Comparison of ENCODE assay signal across 8 cellular contexts in the genomic region with DNA sequence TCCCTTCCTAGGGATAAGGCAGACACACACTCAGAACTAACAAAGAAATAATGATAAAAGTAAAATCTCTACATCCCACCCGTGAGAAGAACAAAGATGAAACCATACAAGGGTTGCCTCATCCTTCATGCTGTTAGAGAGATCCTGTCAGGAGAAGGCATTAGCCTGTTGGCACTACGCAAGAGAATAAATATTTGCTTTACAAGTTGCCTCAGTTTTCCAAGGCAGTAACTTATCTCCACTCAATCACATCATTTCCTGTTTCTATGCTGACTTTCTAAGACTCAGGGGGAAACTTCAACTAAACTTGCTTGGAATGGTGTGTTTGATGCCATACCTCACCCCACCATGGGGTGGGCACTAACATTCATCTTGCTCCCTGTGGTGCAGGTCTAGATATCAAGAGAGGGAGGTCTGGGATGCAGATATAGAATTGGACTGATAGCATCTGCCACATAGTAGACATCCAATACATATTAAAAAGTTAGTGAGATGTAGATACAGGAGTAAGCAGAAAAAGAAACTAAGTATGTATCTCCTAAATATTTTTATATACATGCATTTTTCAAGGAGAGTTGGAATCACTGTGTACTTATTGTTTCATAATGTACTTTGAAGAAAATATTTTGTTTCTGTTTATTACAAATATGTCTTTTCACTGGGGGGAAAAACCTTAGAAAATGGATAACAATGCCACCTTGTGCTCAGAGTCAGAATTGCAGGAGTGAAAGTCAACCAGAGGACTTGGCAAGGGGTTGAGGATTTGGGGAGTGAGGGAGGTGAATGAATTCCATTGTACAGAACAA. TPM values are rescaled to one million over a fixed set of nuclear protein-coding genes. Genes with fewer than 3 reads are reported as not detected.
DNase-seq lines count a peak whose midpoint lies in the region; ATAC-seq and TF ChIP-seq lines count a peak whose summit lies in the region.

No MANE protein-coding gene starts in this region.

- H3K4me1 ChIP-seq in breast epithelium (no peaks in the 10 kb centered on the region), lung (ENCODE audit: control insufficient read depth in 2 of 2, insufficient read depth in 2 of 2, low read length in 2 of 2) (no peaks in the 10 kb centered on the region)

- H3K27ac ChIP-seq in breast epithelium (no peak overlapping the region), lung (ENCODE audit: low read depth in 1 of 2, low read length in 1 of 2) (no peak overlapping the region)

- H3K27me3 ChIP-seq in breast epithelium (peaks cover 0 to 22% of the 10 kb centered on the region in 2 donors), lung (ENCODE audit: control insufficient read depth, insufficient read depth) (no peaks in the 10 kb centered on the region)

- ATAC-seq in lung (ENCODE audit: insufficient read depth, low FRiP score) (no peak), HG03095 (IDR thresholded peaks at IDR 0.05; ENCODE audit: unreplicated experiment) (no peak)

- H3K4me3 ChIP-seq in breast epithelium (no peak overlapping the region), lung (no peak overlapping the region)

- DNase-seq in NCI-H446 (lab: John Stamatoyannopoulos, UW), result peak; percentile 0 to 39
- DNase-seq in NCI-H446 treated with DMSO at 0.1 percent for 48 hours (lab: John Stamatoyannopoulos, UW), result no peak
- DNase-seq in GM20000 (ENCODE audit: low spot score), result peak; percentile 16
- peak; percentile 64 for DNase-seq in NCI-H2227 (lab: John Stamatoyannopoulos, UW; ENCODE audit: unreplicated experiment)
- DNase-seq in breast epithelium (ENCODE audit: low spot score in 2 of 2), result no peak
- DNase-seq in lung (ENCODE audit: low spot score), result no peak
- no peak for DNase-seq in GOT3 (lab: John Stamatoyannopoulos, UW)

- WGBS in lung, 2 donors, result 37 to 69% methylated on average over 2 of the region's 2 CpGs

- H3K36me3 ChIP-seq in breast epithelium (no peaks in the 10 kb centered on the region), lung (ENCODE audit: control insufficient read depth in 2 of 2, insufficient read depth in 2 of 2, low read length in 2 of 2) (no peaks in the 10 kb centered on the region)

- H3K9me3 ChIP-seq in breast epithelium, result no peaks in the 10 kb centered on the region
- no peaks in the 10 kb centered on the region for H3K9me3 ChIP-seq in lung (ENCODE audit: control insufficient read depth in 2 of 2, insufficient read depth in 1 of 2, low read length in 1 of 2)

- TF ChIP-seq POLR2A in breast epithelium (IDR thresholded peaks at IDR 0.05), result no peak

- TF ChIP-seq CTCF in GM20000 (IDR thresholded peaks at IDR 0.05; ENCODE audit: extremely low read depth, missing control alignments), result peak; percentile 23
- TF ChIP-seq CTCF in breast epithelium (IDR thresholded peaks at IDR 0.05), result peak in 2 of 3 donors; percentile 14 to 38
- TF ChIP-seq CTCF in lung (IDR thresholded peaks at IDR 0.05; ENCODE audit: control extremely low read depth, extremely low read depth), result peak; percentile 22

- intact Hi-C loops in breast epithelium (cut with DNase I; ENCODE audit: low total_unique reads), result no loop called here

RNA-seq across cellular contexts. Expression of a gene that starts 57.2 kb away (rescaled TPM):
- total RNA-seq in breast epithelium (10 to 100 TPM; 21.9 to 44.2 (median 41.9) TPM), lung (10 to 100 TPM; 30.0 to 49.4 TPM)
- polyA plus RNA-seq in lung, result 10 to 100 TPM; 34.7 to 66.6 TPM

Comparison
In these comparisons a context has a peak if more than half of its experiments do, and no peak if none do; other contexts are left out.
1. DNase-seq: peak in NCI-H446 (2 of 2), GM20000 (single experiment) and NCI-H2227 (single experiment); none in NCI-H446 treated with DMSO at 0.1 percent for 48 hours (single experiment), breast epithelium (0 of 2), lung (single experiment) and GOT3 (single experiment).
2. Peak in every context shown above with its lines, with median percentiles within 50 percentile points of each other: CTCF ChIP-seq.